Comparison of ENCODE assay signal across 25 cellular contexts in genomic region chr4:85682391-85682790, GRCh38.
"Had no signal": no experiment of that assay in that cellular context is flagged by ENCODE, and none has a peak within 500 bp of the region (broad histone marks: within the 10 kb centered on the region; RNA-seq: fewer than 3 reads in every experiment).

No MANE protein-coding gene starts in this region.

- H3K27me3 Mint-ChIP-seq: activated CD4-positive, alpha-beta memory T cell treated with anti-CD3 and anti-CD28 coated beads, Interleukin-2, amount 10 ng/mL, durations not matched to agents 7 days and 5 days; activated naive CD4-positive, alpha-beta T cell treated with anti-CD3 and anti-CD28 coated beads, Interleukin-2, amount 10 ng/mL, durations not matched to agents 7 days and 5 days; memory B cell; stimulated activated naive CD8-positive, alpha-beta T cell treated with anti-CD3 and anti-CD28 coated beads, Interleukin-15, amount 100 ng/mL, for 72 hours; T-helper 17 cell had no signal

- DNase-seq: activated CD4-positive, alpha-beta memory T cell treated with anti-CD3 and anti-CD28 coated beads, Interleukin-2, amount 10 ng/mL, durations not matched to agents 7 days and 5 days; activated CD4-positive, alpha-beta T cell treated with anti-CD3 and anti-CD28 coated beads for 4 hours; activated CD4-positive, CD25-positive, alpha-beta regulatory T cell; activated effector memory CD4-positive, alpha-beta T cell treated with Interleukin-2 at 50 U/mL for 16 hours; activated naive CD4-positive, alpha-beta T cell treated with anti-CD3 and anti-CD28 coated beads, Interleukin-2, amount 10 ng/mL, durations not matched to agents 7 days and 5 days; activated T-cell treated with anti-CD3 and anti-CD28 coated beads, Interleukin-2, amount 50 U/mL, for 72 hours; amygdala; cerebellar nuclear complex; effector CD8-positive, alpha-beta T cell; erythroblast; foreskin fibroblast; heart right ventricle; islet precursor cell; left colon; natural killer cell; ovary; stimulated activated CD4-positive, alpha-beta T cell treated with anti-CD3 and anti-CD28 coated beads, Interleukin-4, amount 100 ng/mL, for 4 hours; stimulated activated naive CD8-positive, alpha-beta T cell treated with anti-CD3 and anti-CD28 coated beads, Interleukin-15, amount 100 ng/mL, for 72 hours; T-helper 17 cell; transverse colon had no signal

- H3K36me3 Mint-ChIP-seq: activated naive CD4-positive, alpha-beta T cell treated with anti-CD3 and anti-CD28 coated beads, Interleukin-2, amount 10 ng/mL, durations not matched to agents 7 days and 5 days; natural killer cell had no signal

- H3K9me3 Mint-ChIP-seq: activated CD4-positive, alpha-beta memory T cell treated with anti-CD3 and anti-CD28 coated beads, Interleukin-2, amount 10 ng/mL, durations not matched to agents 7 days and 5 days; activated naive CD4-positive, alpha-beta T cell treated with anti-CD3 and anti-CD28 coated beads, Interleukin-2, amount 10 ng/mL, durations not matched to agents 7 days and 5 days; memory B cell; stimulated activated naive CD8-positive, alpha-beta T cell treated with anti-CD3 and anti-CD28 coated beads, Interleukin-15, amount 100 ng/mL, for 72 hours had no signal

- ATAC-seq: activated T-cell treated with anti-CD3 and anti-CD28 coated beads, Interleukin-2, amount 50 U/mL, for 72 hours; heart right ventricle; left colon; natural killer cell; stimulated activated naive CD8-positive, alpha-beta T cell treated with anti-CD3 and anti-CD28 coated beads, Interleukin-15, amount 100 ng/mL, for 72 hours; T-helper 17 cell had no signal

- FAIRE-seq: bronchial epithelial cell, urothelium cell line had no signal

- H3K9me3 ChIP-seq: heart right ventricle, ovary, prostate gland, suprapubic skin, transverse colon had no signal

- H3K4me1 ChIP-seq: prostate gland had no signal

- H3K36me3 ChIP-seq: heart right ventricle, ovary, prostate gland, suprapubic skin, transverse colon had no signal

- H3K4me3 Mint-ChIP-seq: activated CD4-positive, alpha-beta memory T cell treated with anti-CD3 and anti-CD28 coated beads, Interleukin-2, amount 10 ng/mL, durations not matched to agents 7 days and 5 days; activated naive CD4-positive, alpha-beta T cell treated with anti-CD3 and anti-CD28 coated beads, Interleukin-2, amount 10 ng/mL, durations not matched to agents 7 days and 5 days; activated T-cell treated with anti-CD3 and anti-CD28 coated beads, Interleukin-2, amount 50 U/mL, for 72 hours; memory B cell; natural killer cell; stimulated activated naive CD8-positive, alpha-beta T cell treated with anti-CD3 and anti-CD28 coated beads, Interleukin-15, amount 100 ng/mL, for 72 hours; T-helper 17 cell had no signal

- H3K27ac Mint-ChIP-seq: activated CD4-positive, alpha-beta memory T cell treated with anti-CD3 and anti-CD28 coated beads, Interleukin-2, amount 10 ng/mL, durations not matched to agents 7 days and 5 days; activated naive CD4-positive, alpha-beta T cell treated with anti-CD3 and anti-CD28 coated beads, Interleukin-2, amount 10 ng/mL, durations not matched to agents 7 days and 5 days; activated T-cell treated with anti-CD3 and anti-CD28 coated beads, Interleukin-2, amount 50 U/mL, for 72 hours; memory B cell; natural killer cell; stimulated activated naive CD8-positive, alpha-beta T cell treated with anti-CD3 and anti-CD28 coated beads, Interleukin-15, amount 100 ng/mL, for 72 hours; T-helper 17 cell had no signal

- H3K4me3 ChIP-seq: heart right ventricle, ovary, prostate gland, suprapubic skin, transverse colon had no signal

- H3K27me3 ChIP-seq: heart right ventricle, ovary, suprapubic skin, transverse colon had no signal

- H3K27ac ChIP-seq: ovary, prostate gland had no signal

- H3K4me1 Mint-ChIP-seq: activated CD4-positive, alpha-beta memory T cell treated with anti-CD3 and anti-CD28 coated beads, Interleukin-2, amount 10 ng/mL, durations not matched to agents 7 days and 5 days; activated naive CD4-positive, alpha-beta T cell treated with anti-CD3 and anti-CD28 coated beads, Interleukin-2, amount 10 ng/mL, durations not matched to agents 7 days and 5 days; natural killer cell; stimulated activated naive CD8-positive, alpha-beta T cell treated with anti-CD3 and anti-CD28 coated beads, Interleukin-15, amount 100 ng/mL, for 72 hours; T-helper 17 cell had no signal
